16 cellular contexts compared by ENCODE assay signal in the genomic region with DNA sequence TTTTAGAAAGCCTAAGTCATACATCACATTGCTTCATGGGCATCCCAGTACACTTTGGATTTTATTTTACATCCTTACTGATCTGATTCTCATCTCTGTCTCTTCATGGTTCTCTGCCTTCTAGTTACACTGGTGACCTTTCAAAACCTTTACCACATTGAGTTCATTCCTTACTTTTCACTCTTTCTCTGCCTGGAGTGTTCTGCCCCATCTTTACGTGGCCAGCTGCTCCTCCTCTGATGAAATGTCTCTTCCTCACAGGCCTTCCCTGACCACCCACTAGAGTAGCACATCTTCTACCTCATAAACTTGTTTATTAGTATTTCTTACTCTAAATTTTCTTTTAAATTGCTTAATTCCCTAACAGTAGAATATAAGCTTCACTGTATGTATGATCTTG. TPM values are rescaled to one million over a fixed set of nuclear protein-coding genes. Genes with fewer than 3 reads are reported as not detected.
DNase-seq lines count a peak whose midpoint lies in the region; ATAC-seq and TF ChIP-seq lines count a peak whose summit lies in the region.
"Had no signal": no experiment of that assay in that cellular context is flagged by ENCODE, and none has a peak within 500 bp of the region (broad histone marks: within the 10 kb centered on the region; RNA-seq: fewer than 3 reads in every experiment).

No MANE protein-coding gene starts in this region.

- H3K36me3 Mint-ChIP-seq in CD14-positive monocyte (peaks cover 9 to 10% of the 10 kb centered on the region in 2 donors), GM23338 (ENCODE audit: low read depth) (no peaks in the 10 kb centered on the region; the same call in 2 of the 3 replicates)
- peaks cover 38% of the 10 kb centered on the region for H3K36me3 Mint-ChIP-seq in activated naive CD8-positive, alpha-beta T cell treated with anti-CD3 and anti-CD28 coated beads for 36 hours
- no peaks in the 10 kb centered on the region for H3K36me3 Mint-ChIP-seq in natural killer cell treated with Interleukin-12 subunit alpha and Interleukin-12 subunit beta and Interleukin-15 and Interleukin-18, amount 100 ng/mL, for 72 hours

- no peak overlapping the region for H3K4me2 ChIP-seq in GM23338

- no peaks in the 10 kb centered on the region for H3K9me2 ChIP-seq in GM23338 (ENCODE audit: insufficient read depth)

- DNase-seq in CD14-positive monocyte (ENCODE audit: low spot score) (no peak), GM23338 (ENCODE audit: low spot score) (no peak), AG20443 (ENCODE audit: low spot score) (no peak)
- no peak for DNase-seq in activated naive CD8-positive, alpha-beta T cell treated with anti-CD3 and anti-CD28 coated beads for 36 hours
- DNase-seq in natural killer cell treated with Interleukin-12 subunit alpha and Interleukin-12 subunit beta and Interleukin-15 and Interleukin-18, amount 100 ng/mL, for 72 hours (ENCODE audit: low spot score), result no peak
- DNase-seq: activated CD4-positive, alpha-beta T cell treated with anti-CD3 and anti-CD28 coated beads, Interleukin-2, amount 10 ng/mL, durations not matched to agents 7 days and 5 days; activated gamma-delta T cell treated with Interleukin-2 at 50 U/mL for 16 hours; caudate nucleus; MG63; NCI-H2029; NCI-H774 had no signal

- 19 to 50% methylated on average over 1 of the region's 1 CpG for WGBS in gastroesophageal sphincter (ENCODE audit: low coverage in 1 of 2), 2 donors

- ATAC-seq in GM23338, result peak; percentile 33; the same call in 1 of the 3 replicates
- ATAC-seq in natural killer cell treated with Interleukin-12 subunit alpha and Interleukin-12 subunit beta and Interleukin-15 and Interleukin-18, amount 100 ng/mL, for 72 hours, result no peak
- ATAC-seq in gastroesophageal sphincter, result no peak
- ATAC-seq in GM18907 (IDR thresholded peaks at IDR 0.05; ENCODE audit: unreplicated experiment), result no peak
- no peak for ATAC-seq in GM18909 (IDR thresholded peaks at IDR 0.05; ENCODE audit: poor library complexity, unreplicated experiment)

- intact Hi-C loops in CD14-positive monocyte (cut with micrococcal nuclease), result no loop called here

- H3K27ac ChIP-seq in GM23338 (ENCODE audit: low read depth) (no peak overlapping the region), gastroesophageal sphincter (no peak overlapping the region)
- H3K27ac ChIP-seq: prostate gland had no signal

- H3K79me2 ChIP-seq in GM23338 (replicated peaks; ENCODE audit: insufficient read depth), result peaks cover 100% of the 10 kb centered on the region

- peaks cover 66% of the 10 kb centered on the region for H4K20me1 ChIP-seq in GM23338 (replicated peaks; ENCODE audit: insufficient read depth)

- H3K4me1 ChIP-seq in GM23338 (ENCODE audit: insufficient read depth) (peaks cover 64% of the 10 kb centered on the region), gastroesophageal sphincter (peaks cover 15 to 97% (median 17%) of the 10 kb centered on the region in 3 donors)
- H3K4me1 ChIP-seq: prostate gland had no signal

- H3K4me3 Mint-ChIP-seq in CD14-positive monocyte, result no peak overlapping the region
- no peak overlapping the region; the same call in 2 of the 3 replicates for H3K4me3 Mint-ChIP-seq in GM23338
- no peak overlapping the region for H3K4me3 Mint-ChIP-seq in activated naive CD8-positive, alpha-beta T cell treated with anti-CD3 and anti-CD28 coated beads for 36 hours
- peak overlapping the region; percentile 5 for H3K4me3 Mint-ChIP-seq in natural killer cell treated with Interleukin-12 subunit alpha and Interleukin-12 subunit beta and Interleukin-15 and Interleukin-18, amount 100 ng/mL, for 72 hours
- H3K4me3 Mint-ChIP-seq: activated CD4-positive, alpha-beta T cell treated with anti-CD3 and anti-CD28 coated beads, Interleukin-2, amount 10 ng/mL, durations not matched to agents 7 days and 5 days; T-helper 1 cell treated with Interleukin-12 subunit alpha and Interleukin-12 subunit beta and Interleukin-4 antibody, amounts not matched to agents 30 μg/mL and 1 μg/mL, for 36 hours had no signal

- no peaks in the 10 kb centered on the region for H3F3A ChIP-seq in GM23338 (replicated peaks; ENCODE audit: low read depth)

- no peak overlapping the region for H2AFZ ChIP-seq in GM23338

- H3K4me1 Mint-ChIP-seq in CD14-positive monocyte, result peaks cover 73% of the 10 kb centered on the region
- H3K4me1 Mint-ChIP-seq in GM23338, result peaks cover 76% of the 10 kb centered on the region
- H3K4me1 Mint-ChIP-seq in activated naive CD8-positive, alpha-beta T cell treated with anti-CD3 and anti-CD28 coated beads for 36 hours, result peaks cover 70% of the 10 kb centered on the region
- peaks cover 69 to 76% of the 10 kb centered on the region in 2 donors for H3K4me1 Mint-ChIP-seq in natural killer cell treated with Interleukin-12 subunit alpha and Interleukin-12 subunit beta and Interleukin-15 and Interleukin-18, amount 100 ng/mL, for 72 hours (ENCODE audit: low read depth in 2 of 2)

- peaks cover 0 to 1% (median 0%) of the 10 kb centered on the region in 3 donors for H3K27me3 Mint-ChIP-seq in CD14-positive monocyte (ENCODE audit: low read depth in 3 of 3)
- no peaks in the 10 kb centered on the region for H3K27me3 Mint-ChIP-seq in GM23338 (ENCODE audit: insufficient read depth, low read depth, poor library complexity)
- no peaks in the 10 kb centered on the region for H3K27me3 Mint-ChIP-seq in activated naive CD8-positive, alpha-beta T cell treated with anti-CD3 and anti-CD28 coated beads for 36 hours
- H3K27me3 Mint-ChIP-seq in natural killer cell treated with Interleukin-12 subunit alpha and Interleukin-12 subunit beta and Interleukin-15 and Interleukin-18, amount 100 ng/mL, for 72 hours, result no peaks in the 10 kb centered on the region
- H3K27me3 Mint-ChIP-seq: activated CD4-positive, alpha-beta T cell treated with anti-CD3 and anti-CD28 coated beads, Interleukin-2, amount 10 ng/mL, durations not matched to agents 7 days and 5 days had no signal

- peak overlapping the region in 5 of 7 donors; percentile 44 to 81 (median 75) for H3K27ac Mint-ChIP-seq in CD14-positive monocyte
- no peak overlapping the region; the same call in 1 of the 2 replicates for H3K27ac Mint-ChIP-seq in GM23338
- H3K27ac Mint-ChIP-seq in activated naive CD8-positive, alpha-beta T cell treated with anti-CD3 and anti-CD28 coated beads for 36 hours, result peak overlapping the region; percentile 68
- peak overlapping the region; percentile 6 to 43 for H3K27ac Mint-ChIP-seq in natural killer cell treated with Interleukin-12 subunit alpha and Interleukin-12 subunit beta and Interleukin-15 and Interleukin-18, amount 100 ng/mL, for 72 hours
- H3K27ac Mint-ChIP-seq: T-helper 1 cell treated with Interleukin-12 subunit alpha and Interleukin-12 subunit beta and Interleukin-4 antibody, amounts not matched to agents 30 μg/mL and 1 μg/mL, for 36 hours had no signal

- H3K9me3 Mint-ChIP-seq in CD14-positive monocyte (no peaks in the 10 kb centered on the region), GM23338 (no peaks in the 10 kb centered on the region)
- peaks cover under 1% of the 10 kb centered on the region for H3K9me3 Mint-ChIP-seq in activated naive CD8-positive, alpha-beta T cell treated with anti-CD3 and anti-CD28 coated beads for 36 hours
- no peaks in the 10 kb centered on the region for H3K9me3 Mint-ChIP-seq in natural killer cell treated with Interleukin-12 subunit alpha and Interleukin-12 subunit beta and Interleukin-15 and Interleukin-18, amount 100 ng/mL, for 72 hours
- H3K9me3 Mint-ChIP-seq: T-helper 1 cell treated with Interleukin-12 subunit alpha and Interleukin-12 subunit beta and Interleukin-4 antibody, amounts not matched to agents 30 μg/mL and 1 μg/mL, for 36 hours had no signal

- no peak for TF ChIP-seq POLR2A in gastroesophageal sphincter (IDR thresholded peaks at IDR 0.05)

- no peak for TF ChIP-seq EP300 in gastroesophageal sphincter (IDR thresholded peaks at IDR 0.05)

- H3K36me3 ChIP-seq in GM23338 (ENCODE audit: insufficient read depth) (no peaks in the 10 kb centered on the region), gastroesophageal sphincter (no peaks in the 10 kb centered on the region)
- H3K36me3 ChIP-seq: MG63, prostate gland had no signal

- H3K27me3 ChIP-seq in GM23338 (ENCODE audit: insufficient read depth), result no peaks in the 10 kb centered on the region
- H3K27me3 ChIP-seq in gastroesophageal sphincter, result no peaks in the 10 kb centered on the region
- H3K27me3 ChIP-seq: MG63 had no signal

- H3K4me3 ChIP-seq in GM23338 (no peak overlapping the region), gastroesophageal sphincter (no peak overlapping the region)
- H3K4me3 ChIP-seq: MG63, prostate gland had no signal

- H3K9me3 ChIP-seq in gastroesophageal sphincter, result no peaks in the 10 kb centered on the region
- H3K9me3 ChIP-seq: MG63, prostate gland had no signal

- no peak for TF ChIP-seq CTCF in CD14-positive monocyte (IDR thresholded peaks at IDR 0.05)
- no peak for TF ChIP-seq CTCF in GM23338 (conservative IDR thresholded peaks at IDR 0.05; ENCODE audit: low read depth in 2 of 2)
- TF ChIP-seq CTCF in gastroesophageal sphincter (IDR thresholded peaks at IDR 0.05), result no peak

TF ChIP-seq in GM23338, 12 proteins besides CTCF, POLR2A, EP300 and RAD21 (continues in another document):
- no peak for TF ChIP-seq POLR2AphosphoS5 (IDR thresholded peaks at IDR 0.05; ENCODE audit: low read depth)
- no peak for TF ChIP-seq EZH2phosphoT487 (IDR thresholded peaks at IDR 0.05; ENCODE audit: unreplicated experiment)

RNA-seq across cellular contexts. Expression of gene CTNNB1, which starts 17.7 kb away (rescaled TPM):
- polyA plus RNA-seq in CD14-positive monocyte (10 to 100 TPM; 51.2 to 54.3 TPM), GM23338 (2016; fragmentation: Nextera tagmentation; extraction: Ambion mirVana) (84.3 and 89.4 TPM in 2 replicates)
- total RNA-seq in GM23338 (2014; rRNA removed; shearing (Covaris generic)), result 558 and 566 TPM in 2 replicates
- total RNA-seq in activated naive CD8-positive, alpha-beta T cell treated with anti-CD3 and anti-CD28 coated beads for 36 hours, result 100 to 1,000 TPM; 132 to 141 TPM
- 100 to 1,000 TPM; 140 to 155 TPM for total RNA-seq in natural killer cell treated with Interleukin-12 subunit alpha and Interleukin-12 subunit beta and Interleukin-15 and Interleukin-18, amount 100 ng/mL, for 72 hours
- total RNA-seq in gastroesophageal sphincter, result 100 to 1,000 TPM; 338 to 449 (median 412) TPM
